ENCODE assay signal across 1 cellular context in genomic region chr1:204819495-204819894, GRCh38.
TF ChIP-seq lines count a peak whose summit lies in the region.

No MANE protein-coding gene starts in this region.

TF ChIP-seq in neural cell, 6 proteins besides CTCF, POLR2A, EP300 and RAD21 (continued from another document):
- TF ChIP-seq, protein P1, sequence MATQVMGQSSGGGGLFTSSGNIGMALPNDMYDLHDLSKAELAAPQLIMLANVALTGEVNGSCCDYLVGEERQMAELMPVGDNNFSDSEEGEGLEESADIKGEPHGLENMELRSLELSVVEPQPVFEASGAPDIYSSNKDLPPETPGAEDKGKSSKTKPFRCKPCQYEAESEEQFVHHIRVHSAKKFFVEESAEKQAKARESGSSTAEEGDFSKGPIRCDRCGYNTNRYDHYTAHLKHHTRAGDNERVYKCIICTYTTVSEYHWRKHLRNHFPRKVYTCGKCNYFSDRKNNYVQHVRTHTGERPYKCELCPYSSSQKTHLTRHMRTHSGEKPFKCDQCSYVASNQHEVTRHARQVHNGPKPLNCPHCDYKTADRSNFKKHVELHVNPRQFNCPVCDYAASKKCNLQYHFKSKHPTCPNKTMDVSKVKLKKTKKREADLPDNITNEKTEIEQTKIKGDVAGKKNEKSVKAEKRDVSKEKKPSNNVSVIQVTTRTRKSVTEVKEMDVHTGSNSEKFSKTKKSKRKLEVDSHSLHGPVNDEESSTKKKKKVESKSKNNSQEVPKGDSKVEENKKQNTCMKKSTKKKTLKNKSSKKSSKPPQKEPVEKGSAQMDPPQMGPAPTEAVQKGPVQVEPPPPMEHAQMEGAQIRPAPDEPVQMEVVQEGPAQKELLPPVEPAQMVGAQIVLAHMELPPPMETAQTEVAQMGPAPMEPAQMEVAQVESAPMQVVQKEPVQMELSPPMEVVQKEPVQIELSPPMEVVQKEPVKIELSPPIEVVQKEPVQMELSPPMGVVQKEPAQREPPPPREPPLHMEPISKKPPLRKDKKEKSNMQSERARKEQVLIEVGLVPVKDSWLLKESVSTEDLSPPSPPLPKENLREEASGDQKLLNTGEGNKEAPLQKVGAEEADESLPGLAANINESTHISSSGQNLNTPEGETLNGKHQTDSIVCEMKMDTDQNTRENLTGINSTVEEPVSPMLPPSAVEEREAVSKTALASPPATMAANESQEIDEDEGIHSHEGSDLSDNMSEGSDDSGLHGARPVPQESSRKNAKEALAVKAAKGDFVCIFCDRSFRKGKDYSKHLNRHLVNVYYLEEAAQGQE (IDR thresholded peaks at IDR 0.05; ENCODE audit: borderline replicate concordance): no peak
- no peak for TF ChIP-seq EZH2 (IDR thresholded peaks at IDR 0.05; ENCODE audit: borderline replicate concordance, insufficient read depth, low read length, poor library complexity, severe bottlenecking)
- TF ChIP-seq POLR2AphosphoS5 (IDR thresholded peaks at IDR 0.05): peak; percentile 41
- TF ChIP-seq SMC3 (conservative IDR thresholded peaks at IDR 0.05; ENCODE audit: poor library complexity): peak; percentile 27
